Comparison of ENCODE assay signal across 28 cellular contexts in the genomic region with DNA sequence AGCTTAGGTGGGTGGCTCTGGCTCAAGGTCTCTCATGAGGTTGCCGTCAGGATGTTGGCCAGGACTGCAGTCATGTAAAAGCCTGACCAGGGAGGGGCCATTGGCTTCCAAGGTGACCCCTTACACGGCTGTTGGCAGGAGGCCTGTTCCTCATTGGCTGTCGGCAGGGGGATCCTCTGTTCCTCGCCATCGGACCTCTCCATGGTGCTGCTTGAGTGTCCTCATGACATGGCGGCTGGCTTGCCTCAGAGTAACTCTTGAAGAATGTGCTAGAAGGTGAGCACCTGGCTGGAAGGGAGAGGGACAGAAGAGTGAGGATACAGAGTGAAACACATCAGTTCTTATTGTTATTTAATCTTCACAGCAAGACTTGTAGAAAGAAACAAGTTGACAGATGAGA. TPM values are rescaled to one million over a fixed set of nuclear protein-coding genes. Genes with fewer than 3 reads are reported as not detected.
DNase-seq lines count a peak whose midpoint lies in the region; ATAC-seq, FAIRE-seq and TF ChIP-seq lines count a peak whose summit lies in the region.
"Had no signal": no experiment of that assay in that cellular context is flagged by ENCODE, and none has a peak within 500 bp of the region (broad histone marks: within the 10 kb centered on the region; RNA-seq: fewer than 3 reads in every experiment).

No MANE protein-coding gene starts in this region.

- H3K4me3 ChIP-seq in left ventricle myocardium inferior (no peak overlapping the region), heart left ventricle (no peak overlapping the region), K562 (no peak overlapping the region), right lobe of liver (no peak overlapping the region)
- H3K4me3 ChIP-seq: dorsolateral prefrontal cortex, left lung had no signal

- no TSS peak for BruUV-seq in K562 (replicated peaks; lab: Mats Ljungman, UMichigan)

- TF ChIP-seq EP300 in K562 (IDR thresholded peaks at IDR 0.05; ENCODE audit: low read length): no peak

- H3K36me3 ChIP-seq in left ventricle myocardium inferior: no peaks in the 10 kb centered on the region
- no peaks in the 10 kb centered on the region for H3K36me3 ChIP-seq in heart left ventricle
- H3K36me3 ChIP-seq in K562 (ENCODE audit: control insufficient read depth, insufficient read depth, low read length): no peaks in the 10 kb centered on the region
- no peaks in the 10 kb centered on the region for H3K36me3 ChIP-seq in right lobe of liver
- H3K36me3 ChIP-seq: left lung had no signal

- H3K9me3 ChIP-seq in left ventricle myocardium inferior (replicated peaks): no peaks in the 10 kb centered on the region
- H3K9me3 ChIP-seq in heart left ventricle: no peaks in the 10 kb centered on the region
- H3K9me3 ChIP-seq in K562 (replicated peaks; ENCODE audit: control insufficient read depth, insufficient read depth, low read depth, low read length): no peaks in the 10 kb centered on the region
- H3K9me3 ChIP-seq in right lobe of liver: no peaks in the 10 kb centered on the region
- H3K9me3 ChIP-seq: Caco-2, left lung had no signal

- no peak for TF ChIP-seq CTCF in left ventricle myocardium inferior (IDR thresholded peaks at IDR 0.05; ENCODE audit: borderline replicate concordance)
- TF ChIP-seq CTCF in heart left ventricle (IDR thresholded peaks at IDR 0.05): no peak
- TF ChIP-seq CTCF in K562 (IDR thresholded peaks at IDR 0.05 in 2 of 3, conservative IDR thresholded peaks at IDR 0.05 in 1 of 3; ENCODE audit: insufficient read depth in 2 of 3, low read depth in 1 of 3, low read length in 3 of 3): no peak
- no peak for TF ChIP-seq CTCF in right lobe of liver (IDR thresholded peaks at IDR 0.05)

- H3K9me3 Mint-ChIP-seq in activated naive CD8-positive, alpha-beta T cell treated with anti-CD3 and anti-CD28 coated beads for 36 hours: no peaks in the 10 kb centered on the region
- H3K9me3 Mint-ChIP-seq: activated CD4-positive, alpha-beta memory T cell treated with anti-CD3 and anti-CD28 coated beads for 36 hours; mesothelial cell of epicardium; type B pancreatic cell had no signal

- H3K27ac ChIP-seq in left ventricle myocardium inferior (replicated peaks) (peak overlapping the region; percentile 83), heart left ventricle (peak overlapping the region in 6 of 12 donors; percentile 24 to 72 (median 49)), K562 (ENCODE audit: extremely low read depth, low read depth, low read length) (no peak overlapping the region), right lobe of liver (peak overlapping the region in 2 of 3 donors; percentile 83 to 86)
- H3K27ac ChIP-seq: left lung had no signal

- intact Hi-C loops in left ventricle myocardium inferior (cut with micrococcal nuclease): no loop called here
- intact Hi-C loops in heart left ventricle (cut with DNase I): no loop called here
- intact Hi-C loops in K562 (cut with micrococcal nuclease): no loop called here
- intact Hi-C loops in right lobe of liver (cut with DNase I): no loop called here

- CTCF ChIA-PET in K562 (lab: Yijun Ruan, JAX; ENCODE audit: low intra/inter-chr PET ratio): no interaction called here

- no peaks in the 10 kb centered on the region for H3K4me1 Mint-ChIP-seq in activated naive CD8-positive, alpha-beta T cell treated with anti-CD3 and anti-CD28 coated beads for 36 hours
- H3K4me1 Mint-ChIP-seq: nephron progenitor cell had no signal

- no peaks in the 10 kb centered on the region for H3K79me2 ChIP-seq in K562 (ENCODE audit: control insufficient read depth, insufficient read depth, low read length)

- WGBS in heart left ventricle, 4 donors: 46 to 64% (median 58%) methylated on average over 5 to 6 of the region's 6 CpGs
- WGBS in K562 (ENCODE audit: insufficient coverage, low coverage, missing lambda C conversion rate): 4% methylated on average over 6 of the region's 6 CpGs
- WGBS in right lobe of liver (ENCODE audit: insufficient coverage, low coverage, low lambda C conversion rate, missing lambda C conversion rate): 83% methylated on average over 1 of the region's 6 CpGs

- FAIRE-seq in K562 (lab: Jason Lieb, UNC) (no peak), H54 (lab: Jason Lieb, UNC) (no peak)
- FAIRE-seq: endothelial cell of umbilical vein, GM12891 had no signal

- peaks cover 24% of the 10 kb centered on the region for H3K4me1 ChIP-seq in left ventricle myocardium inferior
- peaks cover 0 to 16% (median 6%) of the 10 kb centered on the region in 12 donors for H3K4me1 ChIP-seq in heart left ventricle
- H3K4me1 ChIP-seq in K562 (replicated peaks in 1 of 2; ENCODE audit: control insufficient read depth in 2 of 2, insufficient read depth in 2 of 2, low read length in 2 of 2): peaks cover 0 to 8% of the 10 kb centered on the region in 2 experiments; a peak in 2 of 5 replicates
- peaks cover 0 to 20% (median 8%) of the 10 kb centered on the region in 4 donors for H3K4me1 ChIP-seq in right lobe of liver

- no peak overlapping the region for H3K9ac ChIP-seq in K562 (ENCODE audit: insufficient read depth in 1 of 2, low read depth in 2 of 2, low read length in 2 of 2)

- H3K36me3 Mint-ChIP-seq in activated naive CD8-positive, alpha-beta T cell treated with anti-CD3 and anti-CD28 coated beads for 36 hours: no peaks in the 10 kb centered on the region
- H3K36me3 Mint-ChIP-seq: activated CD4-positive, alpha-beta memory T cell treated with anti-CD3 and anti-CD28 coated beads for 36 hours; mesothelial cell of epicardium; type B pancreatic cell had no signal

- no peaks in the 10 kb centered on the region for H3K9me1 ChIP-seq in K562 (ENCODE audit: control insufficient read depth, insufficient read depth, low read length)

- peaks cover 24% of the 10 kb centered on the region for H3K27me3 ChIP-seq in left ventricle myocardium inferior (ENCODE audit: low read depth)
- H3K27me3 ChIP-seq in heart left ventricle: peaks cover 2 to 24% (median 6%) of the 10 kb centered on the region in 9 donors
- peaks cover 27 to 50% of the 10 kb centered on the region in 2 experiments for H3K27me3 ChIP-seq in K562 (ENCODE audit: control insufficient read depth in 2 of 2, insufficient read depth in 2 of 2, low read length in 2 of 2)
- peaks cover 0 to 6% of the 10 kb centered on the region in 2 donors for H3K27me3 ChIP-seq in right lobe of liver

- H4K20me1 ChIP-seq in K562 (replicated peaks; ENCODE audit: control insufficient read depth, insufficient read depth, low read length): peaks cover 4% of the 10 kb centered on the region; the same call in 1 of the 2 replicates

- ATAC-seq in heart left ventricle (no peak), K562 (peak; percentile 61; the same call in 2 of the 3 replicates), right lobe of liver (no peak), GM19455 (IDR thresholded peaks at IDR 0.05; ENCODE audit: unreplicated experiment) (no peak)
- ATAC-seq: left lung had no signal

- no peak overlapping the region for H3K4me2 ChIP-seq in K562 (ENCODE audit: insufficient read depth, low read length)

- in situ Hi-C loops in K562 (cut with MboI): loop anchor here (25.0 kb wide), 1 partner anchor 629 kb away; no protein-coding TSS in a partner anchor

- TF ChIP-seq POLR2A in heart left ventricle (IDR thresholded peaks at IDR 0.05): no peak
- no peak for TF ChIP-seq POLR2A in K562 (conservative IDR thresholded peaks at IDR 0.05)
- no peak for TF ChIP-seq POLR2A in right lobe of liver (IDR thresholded peaks at IDR 0.05)
- TF ChIP-seq POLR2A in H54 (IDR thresholded peaks at IDR 0.05; ENCODE audit: low read depth, low read length): no peak

- TF ChIP-seq RAD21 in K562 (CRISPR knock-in tag; conservative IDR thresholded peaks at IDR 0.05 in 1 of 2, IDR thresholded peaks at IDR 0.05 in 1 of 2): no peak

- POLR2A ChIA-PET in K562 (lab: Yijun Ruan, JAX): interaction anchor here (0.6 to 1.4 kb wide), 3 partner anchors 13 to 78 kb away, joined by 3 to 5 read pairs (median 3); no protein-coding TSS in a partner anchor

- no peak for DNase-seq in left ventricle myocardium inferior
- DNase-seq in heart left ventricle: no peak
- peak in 3 of 4 experiments; percentile 18 to 47 (median 34) for DNase-seq in K562 (ENCODE audit: extremely low read depth in 1 of 4, low spot score in 3 of 4)
- DNase-seq in right lobe of liver: no peak
- DNase-seq in H54 (ENCODE audit: insufficient read length, low spot score): no peak
- no peak for DNase-seq in activated CD8-positive, alpha-beta memory T cell treated with anti-CD3 and anti-CD28 coated beads, Interleukin-2, amount 50 U/mL, for 4 hours
- DNase-seq in activated naive CD8-positive, alpha-beta T cell treated with anti-CD3 and anti-CD28 coated beads for 36 hours: no peak
- DNase-seq: activated CD4-positive, alpha-beta memory T cell treated with anti-CD3 and anti-CD28 coated beads for 36 hours; activated effector memory CD4-positive, alpha-beta T cell treated with Interleukin-2 at 50 U/mL for 16 hours; activated T-cell treated with anti-CD3 and anti-CD28 coated beads for 4 hours; Caco-2; DND-41; KG1; left lung; NCI-H1417 treated with DMSO at 0.1 percent for 48 hours; NCI-H2107; nephron progenitor cell; OCI-M1; Right ventricle myocardium superior; SW 1271 had no signal

- H2AFZ ChIP-seq in K562 (ENCODE audit: low read depth, low read length): no peak overlapping the region

- peaks cover 19% of the 10 kb centered on the region for H3K27me3 Mint-ChIP-seq in activated naive CD8-positive, alpha-beta T cell treated with anti-CD3 and anti-CD28 coated beads for 36 hours

- H3K4me3 Mint-ChIP-seq in activated naive CD8-positive, alpha-beta T cell treated with anti-CD3 and anti-CD28 coated beads for 36 hours: no peak overlapping the region
- H3K4me3 Mint-ChIP-seq: activated CD4-positive, alpha-beta memory T cell treated with anti-CD3 and anti-CD28 coated beads for 36 hours; mesothelial cell of epicardium; nephron progenitor cell; type B pancreatic cell had no signal

- H3K27ac Mint-ChIP-seq in activated naive CD8-positive, alpha-beta T cell treated with anti-CD3 and anti-CD28 coated beads for 36 hours: no peak overlapping the region
- H3K27ac Mint-ChIP-seq: activated CD4-positive, alpha-beta memory T cell treated with anti-CD3 and anti-CD28 coated beads for 36 hours; mesothelial cell of epicardium; nephron progenitor cell; type B pancreatic cell had no signal

RNA-seq across cellular contexts. Expression of gene RPRML, which starts 4.7 kb away (rescaled TPM):
- total RNA-seq in left ventricle myocardium inferior: not detected
- total RNA-seq in heart left ventricle: under 1 TPM in 3 of 9 donors, not detected in 6; 0.25 to 0.37 (median 0.29) TPM
- polyA plus RNA-seq in heart left ventricle: under 1 TPM in 1 of 2 donors, not detected in 1; 0.15 TPM
- total RNA-seq in K562 (2011; cell fraction: chromatin; rRNA removed; ENCODE audit: low replicate concordance): not detected in 2 replicates
- total RNA-seq in K562 (2011; cell fraction: nucleolus; rRNA removed): not detected in 2 replicates
- not detected in 2 replicates for total RNA-seq in K562 (2011; cell fraction: nucleoplasm; rRNA removed)
- total RNA-seq in K562 (2014; rRNA removed): not detected in 2 replicates
- not detected in 2 replicates for total RNA-seq in K562 (2014; rRNA removed; fragmentation: Illumina TruSeq; extraction: Trizol)
- total RNA-seq in K562 (2015; rRNA removed; fragmentation: Illumina TruSeq; extraction: Trizol): not detected in 2 replicates
- total RNA-seq in K562 (2021): 0.16 TPM in 1 of 2 replicates, not detected in the other
- not detected in 2 replicates for polyA plus RNA-seq in K562 (2011; rRNA removed)
- polyA plus RNA-seq in K562 (2011; cell fraction: cytosol; rRNA removed): 0.06 TPM in 1 of 2 replicates, not detected in the other
- polyA plus RNA-seq in K562 (2011; cell fraction: nucleus; rRNA removed): not detected in 2 replicates
- not detected in 2 replicates for polyA plus RNA-seq in K562 (2012)
- not detected in 2 replicates for polyA plus RNA-seq in K562 (2014; fragmentation: Illumina TruSeq; extraction: Trizol)
- not detected for polyA plus RNA-seq in K562 (2014; fragmentation: Nextera tagmentation; extraction: Ambion mirVana)
- 0.20 TPM in 1 of 2 replicates, not detected in the other for polyA plus RNA-seq in K562 (2014; rRNA removed)
- polyA minus RNA-seq in K562 (2011; rRNA and poly(A)+ RNA removed): not detected in 2 replicates
- not detected in 2 replicates for polyA minus RNA-seq in K562 (2011; cell fraction: cytosol; rRNA and poly(A)+ RNA removed)
- polyA minus RNA-seq in K562 (2011; cell fraction: nucleus; rRNA and poly(A)+ RNA removed): not detected in 2 replicates
- under 1 TPM in 1 of 6 experiments, not detected in 5; 0.25 TPM for total RNA-seq in right lobe of liver
- total RNA-seq in activated naive CD8-positive, alpha-beta T cell treated with anti-CD3 and anti-CD28 coated beads for 36 hours: not detected
- total RNA-seq: A673; activated CD4-positive, alpha-beta memory T cell treated with anti-CD3 and anti-CD28 coated beads for 36 hours; Caco-2; endothelial cell of umbilical vein; left lung; mesothelial cell of epicardium; Right ventricle myocardium superior had no signal
- polyA plus RNA-seq: BJ had no signal

Comparison
In these comparisons a context has a peak if more than half of its experiments do, and no peak if none do; other contexts are left out.
1. DNase-seq: peak in K562 (3 of 4); none in left ventricle myocardium inferior (single experiment), heart left ventricle (0 of 5), right lobe of liver (0 of 3), H54 (single experiment), activated CD8-positive, alpha-beta memory T cell treated with anti-CD3 and anti-CD28 coated beads, Interleukin-2, amount 50 U/mL, for 4 hours (single experiment) and activated naive CD8-positive, alpha-beta T cell treated with anti-CD3 and anti-CD28 coated beads for 36 hours (single experiment).